19 cellular contexts compared by ENCODE assay signal in genomic region chr10:132354356-132355094, GRCh38. TPM values are rescaled to one million over a fixed set of nuclear protein-coding genes. Genes with fewer than 3 reads are reported as not detected.
DNase-seq lines count a peak whose midpoint lies in the region; ATAC-seq, FAIRE-seq and TF ChIP-seq lines count a peak whose summit lies in the region.
"Had no signal": no experiment of that assay in that cellular context is flagged by ENCODE, and none has a peak within 500 bp of the region (broad histone marks: within the 10 kb centered on the region; RNA-seq: fewer than 3 reads in every experiment).

No MANE protein-coding gene starts in this region.

- no peaks in the 10 kb centered on the region for H3K9me3 Mint-ChIP-seq in activated naive CD4-positive, alpha-beta T cell treated with anti-CD3 and anti-CD28 coated beads for 36 hours
- H3K9me3 Mint-ChIP-seq: CD8-positive, alpha-beta memory T cell had no signal

- no peaks in the 10 kb centered on the region for H3K9me3 ChIP-seq in Peyer's patch
- H3K9me3 ChIP-seq in kidney (ENCODE audit: control insufficient read depth in 1 of 2, low read length in 2 of 2) = no peaks in the 10 kb centered on the region
- H3K9me3 ChIP-seq: BE2C had no signal

- H3K36me3 Mint-ChIP-seq in activated naive CD4-positive, alpha-beta T cell treated with anti-CD3 and anti-CD28 coated beads for 36 hours (ENCODE audit: low read depth) = no peaks in the 10 kb centered on the region
- H3K36me3 Mint-ChIP-seq: CD8-positive, alpha-beta memory T cell had no signal

- FAIRE-seq in kidney (lab: Jason Lieb, UNC) = no peak
- FAIRE-seq: D721Med had no signal

- no peaks in the 10 kb centered on the region for H3K36me3 ChIP-seq in Peyer's patch
- no peaks in the 10 kb centered on the region for H3K36me3 ChIP-seq in kidney (ENCODE audit: control insufficient read depth in 1 of 2, insufficient read depth in 2 of 2, low read length in 2 of 2)
- H3K36me3 ChIP-seq: BE2C had no signal

- H3K27ac ChIP-seq in Peyer's patch (no peak overlapping the region), kidney (ENCODE audit: low read depth in 2 of 2, low read length in 2 of 2) (no peak overlapping the region)
- H3K27ac ChIP-seq: SK-N-MC had no signal

- peaks cover 3% of the 10 kb centered on the region for H3K4me1 Mint-ChIP-seq in activated naive CD4-positive, alpha-beta T cell treated with anti-CD3 and anti-CD28 coated beads for 36 hours (ENCODE audit: low read depth)

- ATAC-seq in sciatic nerve = peak; percentile 71
- ATAC-seq in GM18502 (IDR thresholded peaks at IDR 0.05; ENCODE audit: poor library complexity, unreplicated experiment) = no peak
- ATAC-seq: PC-3 had no signal

- TF ChIP-seq CTCF in Peyer's patch (IDR thresholded peaks at IDR 0.05) (no peak), kidney (IDR thresholded peaks at IDR 0.05; ENCODE audit: borderline replicate concordance, extremely low read depth, insufficient read depth) (no peak)

- peak; percentile 75 for DNase-seq in CD1c-positive myeloid dendritic cell (ENCODE audit: extremely low spot score)
- peak in 2 of 3 donors; percentile 35 to 37 for DNase-seq in Peyer's patch
- DNase-seq in kidney = peak; percentile 72
- DNase-seq in sciatic nerve (ENCODE audit: low spot score) = peak; percentile 51
- DNase-seq in SHP77 treated with DMSO at 0.1 percent for 48 hours (lab: John Stamatoyannopoulos, UW) = no peak
- DNase-seq in activated naive CD4-positive, alpha-beta T cell treated with anti-CD3 and anti-CD28 coated beads, Interleukin-2, amount 50 U/mL, for 16 hours = no peak
- DNase-seq in activated naive CD4-positive, alpha-beta T cell treated with anti-CD3 and anti-CD28 coated beads for 36 hours = no peak
- DNase-seq: BE2C; CD8-positive, alpha-beta memory T cell; DMS79; HCEC 1CT; KBM-7; NCI-H1436 treated with DMSO at 0.1 percent for 48 hours; NCI-H2029 treated with DMSO at 0.1 percent for 48 hours; NCI-H774; PC-3 had no signal

- H3K27me3 ChIP-seq in Peyer's patch = no peaks in the 10 kb centered on the region
- H3K27me3 ChIP-seq: BE2C had no signal

- intact Hi-C loops in kidney (cut with DNase I) (loop anchor here (10.0 kb wide), 1 partner anchor 130 kb away; no protein-coding TSS in a partner anchor), sciatic nerve (cut with DNase I) (loop anchor here (10.0 kb wide), 1 partner anchor 130 kb away; no protein-coding TSS in a partner anchor)
- intact Hi-C loops in activated naive CD4-positive, alpha-beta T cell treated with anti-CD3 and anti-CD28 coated beads for 36 hours (cut with micrococcal nuclease) = loop anchor here (5.0 kb wide), 1 partner anchor 47 kb away; the partner anchor contains the start of gene STK32C

- no peak overlapping the region for H3K27ac Mint-ChIP-seq in activated naive CD4-positive, alpha-beta T cell treated with anti-CD3 and anti-CD28 coated beads for 36 hours
- H3K27ac Mint-ChIP-seq: CD8-positive, alpha-beta memory T cell had no signal

- CTCF ChIA-PET in activated naive CD4-positive, alpha-beta T cell treated with anti-CD3 and anti-CD28 coated beads for 36 hours (lab: Charles Lee) = interaction anchor here (0.6 to 2.1 kb wide), 3 partner anchors 15 to 373 kb away, joined by 3 to 10 read pairs (median 4); no protein-coding TSS in a partner anchor

- no peaks in the 10 kb centered on the region for H3K4me1 ChIP-seq in Peyer's patch
- H3K4me1 ChIP-seq in kidney (ENCODE audit: control insufficient read depth in 1 of 2, insufficient read depth in 1 of 2, low read depth in 1 of 2, low read length in 2 of 2) = no peaks in the 10 kb centered on the region
- H3K4me1 ChIP-seq: BE2C had no signal

- no peak overlapping the region for H3K9ac ChIP-seq in kidney (ENCODE audit: low read length in 2 of 2)

- no peak for TF ChIP-seq POLR2A in Peyer's patch (IDR thresholded peaks at IDR 0.05)

- no peak overlapping the region for H3K4me3 Mint-ChIP-seq in activated naive CD4-positive, alpha-beta T cell treated with anti-CD3 and anti-CD28 coated beads for 36 hours
- H3K4me3 Mint-ChIP-seq: CD8-positive, alpha-beta memory T cell had no signal

- H3K4me3 ChIP-seq in Peyer's patch = no peak overlapping the region
- H3K4me3 ChIP-seq in kidney (ENCODE audit: low read length in 2 of 2) = no peak overlapping the region
- H3K4me3 ChIP-seq: SK-N-MC had no signal

- H3K27me3 Mint-ChIP-seq in activated naive CD4-positive, alpha-beta T cell treated with anti-CD3 and anti-CD28 coated beads for 36 hours (ENCODE audit: low read depth) = no peaks in the 10 kb centered on the region
- H3K27me3 Mint-ChIP-seq: CD8-positive, alpha-beta memory T cell had no signal

RNA-seq across cellular contexts. Expression of gene LRRC27, which starts 22.5 kb away (rescaled TPM):
- total RNA-seq in Peyer's patch (10 to 100 TPM in 3 of 4 donors, 1 to 10 TPM in 1; 5.1 to 22.3 (median 18.5) TPM), kidney (14.6 TPM), sciatic nerve (12.4 TPM)
- polyA plus RNA-seq in kidney (ENCODE audit: insufficient read depth, low read depth, low replicate concordance) = 14.4 TPM
- 1 to 10 TPM; 1.5 to 1.9 TPM for total RNA-seq in activated naive CD4-positive, alpha-beta T cell treated with anti-CD3 and anti-CD28 coated beads for 36 hours

RNA-seq across cellular contexts. Expression of gene PWWP2B, which starts 42.5 kb away (rescaled TPM):
- total RNA-seq in Peyer's patch = 10 to 100 TPM; 11.4 to 19.2 (median 15.1) TPM
- total RNA-seq in kidney = 24.3 TPM
- polyA plus RNA-seq in kidney (ENCODE audit: insufficient read depth, low read depth, low replicate concordance) = 12.9 TPM
- 13.3 TPM for total RNA-seq in sciatic nerve
- 1 to 10 TPM; 1.5 to 2.2 TPM for total RNA-seq in activated naive CD4-positive, alpha-beta T cell treated with anti-CD3 and anti-CD28 coated beads for 36 hours

RNA-seq across cellular contexts. Expression of gene STK32C, which starts 46.8 kb away (rescaled TPM):
- total RNA-seq in Peyer's patch (10 to 100 TPM in 1 of 4 donors, 1 to 10 TPM in 2, under 1 TPM in 1; 0.35 to 23.9 (median 4.4) TPM), kidney (14.4 TPM), sciatic nerve (11.1 TPM)
- 11.6 TPM for polyA plus RNA-seq in kidney (ENCODE audit: insufficient read depth, low read depth, low replicate concordance)
- total RNA-seq in activated naive CD4-positive, alpha-beta T cell treated with anti-CD3 and anti-CD28 coated beads for 36 hours = 10 to 100 TPM; 16.5 to 16.6 TPM

Comparison
In these comparisons a context has a peak if more than half of its experiments do, and no peak if none do; other contexts are left out.
1. DNase-seq: peak in CD1c-positive myeloid dendritic cell (single experiment), Peyer's patch (2 of 3), kidney (single experiment) and sciatic nerve (single experiment); none in SHP77 treated with DMSO at 0.1 percent for 48 hours (single experiment), activated naive CD4-positive, alpha-beta T cell treated with anti-CD3 and anti-CD28 coated beads, Interleukin-2, amount 50 U/mL, for 16 hours (single experiment) and activated naive CD4-positive, alpha-beta T cell treated with anti-CD3 and anti-CD28 coated beads for 36 hours (single experiment).